Comparison of ENCODE assay signal across 10 cellular contexts in genomic region chr1:198234511-198235251, GRCh38.
DNase-seq lines count a peak whose midpoint lies in the region; TF ChIP-seq lines count a peak whose summit lies in the region.
"Had no signal": no experiment of that assay in that cellular context is flagged by ENCODE, and none has a peak within 500 bp of the region (broad histone marks: within the 10 kb centered on the region; RNA-seq: fewer than 3 reads in every experiment).

No MANE protein-coding gene starts in this region.

- peaks cover 0 to 24% (median 14%) of the 10 kb centered on the region in 4 donors for H3K4me1 ChIP-seq in sigmoid colon

- 27% methylated on average over 5 of the region's 5 CpGs for WGBS in sigmoid colon, 2 donors

- no peaks in the 10 kb centered on the region for H3K27me3 ChIP-seq in sigmoid colon

- H3K27me3 Mint-ChIP-seq in type B pancreatic cell, result no peaks in the 10 kb centered on the region

- TF ChIP-seq EP300 in sigmoid colon (IDR thresholded peaks at IDR 0.05), result no peak

- no peak for TF ChIP-seq POLR2A in sigmoid colon (IDR thresholded peaks at IDR 0.05)

- intact Hi-C loops in sigmoid colon (cut with DNase I), result no loop called here

- DNase-seq in DMS 273 (lab: John Stamatoyannopoulos, UW; ENCODE audit: unreplicated experiment), result peak; percentile 17
- DNase-seq in DMS 273 treated with DMSO at 0.1 percent for 48 hours (lab: John Stamatoyannopoulos, UW), result no peak
- peak; percentile 39 for DNase-seq in NCI-H2227 treated with DMSO at 0.1 percent for 48 hours (lab: John Stamatoyannopoulos, UW)
- peak; percentile 56 for DNase-seq in fibroblast of mammary gland (ENCODE audit: low read depth)
- DNase-seq in sigmoid colon, result no peak
- no peak for DNase-seq in stimulated activated CD4-positive, alpha-beta T cell treated with anti-CD3 and anti-CD28 coated beads, Interleukin-2, amount 100 ng/mL, for 24 hours
- DNase-seq in type B pancreatic cell (ENCODE audit: extremely low spot score, unreplicated experiment), result no peak
- DNase-seq in NCI-H2107 treated with DMSO at 0.1 percent for 48 hours (lab: John Stamatoyannopoulos, UW; ENCODE audit: unreplicated experiment), result no peak
- DNase-seq: cerebellar nuclear complex had no signal

- H3K9me3 ChIP-seq in sigmoid colon, result peaks cover 0 to 3% (median 0%) of the 10 kb centered on the region in 4 donors

- no peak overlapping the region for H3K27ac Mint-ChIP-seq in type B pancreatic cell

- H3K4me1 Mint-ChIP-seq in type B pancreatic cell (ENCODE audit: unreplicated experiment), result peaks cover 19% of the 10 kb centered on the region

- TF ChIP-seq CTCF in fibroblast of mammary gland (conservative IDR thresholded peaks at IDR 0.05; ENCODE audit: control insufficient read depth, insufficient read depth, low read depth, low read length) (no peak), sigmoid colon (IDR thresholded peaks at IDR 0.05) (no peak), type B pancreatic cell (conservative IDR thresholded peaks at IDR 0.05) (no peak)

- H3K4me3 ChIP-seq in fibroblast of mammary gland (ENCODE audit: control insufficient read depth, low read depth, low read length) (peak overlapping the region; percentile 34), sigmoid colon (peak overlapping the region in 2 of 4 donors; percentile 16)

- H3K4me3 Mint-ChIP-seq in type B pancreatic cell, result no peak overlapping the region

- peaks cover 0 to 6% (median 3%) of the 10 kb centered on the region in 4 donors for H3K36me3 ChIP-seq in sigmoid colon

- peak overlapping the region; percentile 18 to 45 (median 31) for H3K27ac ChIP-seq in sigmoid colon
- H3K27ac ChIP-seq: 22Rv1 had no signal

- peaks cover 4% of the 10 kb centered on the region for H3K9me3 Mint-ChIP-seq in type B pancreatic cell

- no peaks in the 10 kb centered on the region for H3K36me3 Mint-ChIP-seq in type B pancreatic cell

Comparison
In these comparisons a context has a peak if more than half of its experiments do, and no peak if none do; other contexts are left out.
1. DNase-seq: peak in DMS 273 (single experiment), NCI-H2227 treated with DMSO at 0.1 percent for 48 hours (single experiment) and fibroblast of mammary gland (single experiment); none in DMS 273 treated with DMSO at 0.1 percent for 48 hours (single experiment), sigmoid colon (single experiment), stimulated activated CD4-positive, alpha-beta T cell treated with anti-CD3 and anti-CD28 coated beads, Interleukin-2, amount 100 ng/mL, for 24 hours (0 of 2), type B pancreatic cell (single experiment) and NCI-H2107 treated with DMSO at 0.1 percent for 48 hours (single experiment).